Comparison of ENCODE assay signal across 8 cellular contexts in genomic region chr5:173326501-173326960, GRCh38. TPM values are rescaled to one million over a fixed set of nuclear protein-coding genes. Genes with fewer than 3 reads are reported as not detected.
A peak's percentile ranks its signal among the peaks of the same experiment; 100 is the strongest.
DNase-seq lines count a peak whose midpoint lies in the region; ATAC-seq and FAIRE-seq lines count a peak whose summit lies in the region.

No MANE protein-coding gene starts in this region.

- H3K36me3 ChIP-seq in BLaER1 = peaks cover 35% of the 10 kb centered on the region

- peak overlapping the region; percentile 86 for H3K9ac ChIP-seq in BLaER1

- peaks cover 30% of the 10 kb centered on the region for H3K27me3 ChIP-seq in BLaER1

- FAIRE-seq in HTR-8/SVneo (lab: Jason Lieb, UNC) = no peak

- peak overlapping the region; percentile 83 for H3K4me3 ChIP-seq in BLaER1

- peaks cover 13% of the 10 kb centered on the region; the same call in 1 of the 2 replicates for H3K9me3 ChIP-seq in BLaER1

- peak overlapping the region; percentile 87 for H3K4me2 ChIP-seq in BLaER1

- H3K4me1 ChIP-seq in BLaER1 = peaks cover 75% of the 10 kb centered on the region

- peak; percentile 74 for DNase-seq in HTR-8/SVneo (ENCODE audit: insufficient read length, low spot score)
- peak; percentile 83 for DNase-seq in amniotic stem cell (lab: John Stamatoyannopoulos, UW)
- DNase-seq in lung microvascular endothelial cell (ENCODE audit: low read depth in 2 of 2) = peak; percentile 29 to 67
- DNase-seq in RPMI8226 = no peak
- DNase-seq in NCI-H2029 (lab: John Stamatoyannopoulos, UW) = no peak

- peaks cover 51% of the 10 kb centered on the region for H4K20me1 ChIP-seq in BLaER1

- no peak for ATAC-seq in GM21381 (IDR thresholded peaks at IDR 0.05; ENCODE audit: unreplicated experiment)
- no peak for ATAC-seq in HG03342 (IDR thresholded peaks at IDR 0.05; ENCODE audit: unreplicated experiment)

- H3K27ac ChIP-seq in BLaER1 = peak overlapping the region; percentile 87

RNA-seq across cellular contexts. Expression of gene STC2, which starts 1.7 kb away (rescaled TPM):
- total RNA-seq in lung microvascular endothelial cell = 10.0 and 36.3 TPM in 2 replicates

Comparison
In these comparisons a context has a peak if more than half of its experiments do, and no peak if none do; other contexts are left out.
1. DNase-seq: peak in HTR-8/SVneo (single experiment), amniotic stem cell (single experiment) and lung microvascular endothelial cell (2 of 2); none in RPMI8226 (single experiment) and NCI-H2029 (single experiment).